ENCODE assay signal across 8 cellular contexts in the genomic region with DNA sequence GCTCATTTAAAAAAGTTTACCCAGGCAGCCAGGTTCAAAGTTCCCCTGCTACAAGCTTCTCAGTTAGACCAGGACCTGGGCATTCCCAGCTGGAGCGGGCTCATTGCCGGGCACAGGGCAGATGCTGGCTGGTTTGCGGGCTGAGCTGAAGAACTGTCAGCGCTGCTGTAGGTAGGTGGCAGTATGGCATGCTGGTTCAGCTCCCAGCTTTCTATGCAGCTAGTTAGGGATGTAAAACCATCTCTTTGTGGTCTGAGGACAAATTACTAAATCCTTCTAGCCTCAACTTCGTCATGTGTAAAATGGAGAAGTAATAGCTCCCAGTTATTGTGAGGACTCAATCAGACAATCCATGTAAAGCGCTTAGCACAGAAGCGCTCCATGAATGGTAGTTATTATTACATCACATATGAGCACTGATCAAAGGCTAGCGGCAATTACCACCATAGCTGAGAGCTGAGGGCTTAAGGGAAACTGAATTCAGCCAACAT. TPM values are rescaled to one million over a fixed set of nuclear protein-coding genes. Genes with fewer than 3 reads are reported as not detected.
DNase-seq lines count a peak whose midpoint lies in the region; ATAC-seq and TF ChIP-seq lines count a peak whose summit lies in the region.

No MANE protein-coding gene starts in this region.

- TF ChIP-seq CTCF in gastroesophageal sphincter (IDR thresholded peaks at IDR 0.05) (peak; percentile 59 to 88 (median 85)), osteoblast (IDR thresholded peaks at IDR 0.05; ENCODE audit: extremely low read depth, low read depth, low read length) (peak; percentile 64)

- ATAC-seq in gastroesophageal sphincter (peak; percentile 67), HG03108 (IDR thresholded peaks at IDR 0.05; ENCODE audit: unreplicated experiment) (no peak), HG03025 (IDR thresholded peaks at IDR 0.05; ENCODE audit: low FRiP score, unreplicated experiment) (no peak)

- H3K4me2 ChIP-seq in osteoblast (ENCODE audit: insufficient read depth, low read length) = no peak overlapping the region

- peaks cover 6% of the 10 kb centered on the region for H3K27me3 Mint-ChIP-seq in activated naive CD4-positive, alpha-beta T cell treated with anti-CD3 and anti-CD28 coated beads, Interleukin-2, amount 50 U/mL, for 24 hours

- H3K36me3 Mint-ChIP-seq in activated naive CD4-positive, alpha-beta T cell treated with anti-CD3 and anti-CD28 coated beads, Interleukin-2, amount 50 U/mL, for 24 hours = no peaks in the 10 kb centered on the region

- H3K79me2 ChIP-seq in osteoblast (ENCODE audit: insufficient read depth, low read length) = no peaks in the 10 kb centered on the region

- no peaks in the 10 kb centered on the region for H4K20me1 ChIP-seq in osteoblast (ENCODE audit: insufficient read depth, low read length)

- H3K9me3 ChIP-seq in KOPT-K1 (ENCODE audit: insufficient read depth, low read length, poor library complexity, severe bottlenecking) = no peaks in the 10 kb centered on the region
- H3K9me3 ChIP-seq in gastroesophageal sphincter = no peaks in the 10 kb centered on the region
- no peaks in the 10 kb centered on the region for H3K9me3 ChIP-seq in osteoblast (ENCODE audit: low read depth, low read length)

- TF ChIP-seq EP300 in gastroesophageal sphincter (IDR thresholded peaks at IDR 0.05) = no peak

- peaks cover 0 to 45% (median 23%) of the 10 kb centered on the region in 3 donors for H3K4me1 ChIP-seq in gastroesophageal sphincter
- H3K4me1 ChIP-seq in osteoblast (ENCODE audit: insufficient read depth, low read length) = no peaks in the 10 kb centered on the region

- H3K36me3 ChIP-seq in KOPT-K1 (ENCODE audit: insufficient read depth, low read length) (no peaks in the 10 kb centered on the region), gastroesophageal sphincter (no peaks in the 10 kb centered on the region), osteoblast (ENCODE audit: insufficient read depth, low read length) (no peaks in the 10 kb centered on the region)

- 28 to 59% methylated on average over 2 to 8 of the region's 8 CpGs for WGBS in gastroesophageal sphincter (ENCODE audit: low coverage in 1 of 2), 2 donors

- peak overlapping the region; percentile 86 for H3K27ac ChIP-seq in KOPT-K1 (ENCODE audit: low read depth, low read length, poor library complexity, severe bottlenecking)
- H3K27ac ChIP-seq in gastroesophageal sphincter = peak overlapping the region in 3 of 4 donors; percentile 86 to 93 (median 92)
- no peak overlapping the region for H3K27ac ChIP-seq in osteoblast (ENCODE audit: low read depth, low read length)

- H3K27ac Mint-ChIP-seq in activated naive CD4-positive, alpha-beta T cell treated with anti-CD3 and anti-CD28 coated beads, Interleukin-2, amount 50 U/mL, for 24 hours = no peak overlapping the region

- H3K4me3 ChIP-seq in gastroesophageal sphincter = no peak overlapping the region
- H3K4me3 ChIP-seq in osteoblast (ENCODE audit: insufficient read depth, low read length) = no peak overlapping the region

- H3K27me3 ChIP-seq in gastroesophageal sphincter (no peaks in the 10 kb centered on the region), osteoblast (ENCODE audit: insufficient read depth, low read length) (peaks cover 58% of the 10 kb centered on the region)

- no peak overlapping the region for H2AFZ ChIP-seq in osteoblast (ENCODE audit: low read length)

- peak overlapping the region; percentile 94 for H3K4me3 Mint-ChIP-seq in activated naive CD4-positive, alpha-beta T cell treated with anti-CD3 and anti-CD28 coated beads, Interleukin-2, amount 50 U/mL, for 24 hours

- peaks cover 32% of the 10 kb centered on the region for H3K4me1 Mint-ChIP-seq in activated naive CD4-positive, alpha-beta T cell treated with anti-CD3 and anti-CD28 coated beads, Interleukin-2, amount 50 U/mL, for 24 hours

- in situ Hi-C loops in G401 (cut with HindIII; ENCODE audit: low sequenced_read_pairs) = no loop called here

- peak; percentile 94 for DNase-seq in G401 (ENCODE audit: low spot score)
- peak; percentile 59 to 81 for DNase-seq in SHP77 (lab: John Stamatoyannopoulos, UW)
- peak; percentile 93 for DNase-seq in osteoblast (ENCODE audit: insufficient read length, low spot score, missing footprints)

- no peaks in the 10 kb centered on the region for H3K9me3 Mint-ChIP-seq in activated naive CD4-positive, alpha-beta T cell treated with anti-CD3 and anti-CD28 coated beads, Interleukin-2, amount 50 U/mL, for 24 hours

- TF ChIP-seq POLR2A in gastroesophageal sphincter (IDR thresholded peaks at IDR 0.05) = no peak

RNA-seq across cellular contexts. Expression of gene LDLRAD4, which starts 2.4 kb away (rescaled TPM):
- total RNA-seq in G401 (2014; rRNA removed; shearing (Covaris generic)) = 0.06 TPM in 1 of 2 replicates, not detected in the other
- 10 to 100 TPM; 28.1 to 85.9 (median 55.2) TPM for total RNA-seq in gastroesophageal sphincter
- total RNA-seq in osteoblast = under 0.01 and 0.88 TPM in 2 replicates

Comparison
In these comparisons a context has a peak if more than half of its experiments do, and no peak if none do; other contexts are left out.
1. RNA of gene LDLRAD4, which starts 2.4 kb away (total RNA-seq): 28.1 to 85.9 TPM in gastroesophageal sphincter; 0.06 TPM in G401 and under 0.01 to 0.88 TPM in osteoblast; every median in the first group is over 10 times any median in the second.
2. Peak in every context shown above with its lines, with median percentiles within 50 percentile points of each other: DNase-seq.